In the genomic region with DNA sequence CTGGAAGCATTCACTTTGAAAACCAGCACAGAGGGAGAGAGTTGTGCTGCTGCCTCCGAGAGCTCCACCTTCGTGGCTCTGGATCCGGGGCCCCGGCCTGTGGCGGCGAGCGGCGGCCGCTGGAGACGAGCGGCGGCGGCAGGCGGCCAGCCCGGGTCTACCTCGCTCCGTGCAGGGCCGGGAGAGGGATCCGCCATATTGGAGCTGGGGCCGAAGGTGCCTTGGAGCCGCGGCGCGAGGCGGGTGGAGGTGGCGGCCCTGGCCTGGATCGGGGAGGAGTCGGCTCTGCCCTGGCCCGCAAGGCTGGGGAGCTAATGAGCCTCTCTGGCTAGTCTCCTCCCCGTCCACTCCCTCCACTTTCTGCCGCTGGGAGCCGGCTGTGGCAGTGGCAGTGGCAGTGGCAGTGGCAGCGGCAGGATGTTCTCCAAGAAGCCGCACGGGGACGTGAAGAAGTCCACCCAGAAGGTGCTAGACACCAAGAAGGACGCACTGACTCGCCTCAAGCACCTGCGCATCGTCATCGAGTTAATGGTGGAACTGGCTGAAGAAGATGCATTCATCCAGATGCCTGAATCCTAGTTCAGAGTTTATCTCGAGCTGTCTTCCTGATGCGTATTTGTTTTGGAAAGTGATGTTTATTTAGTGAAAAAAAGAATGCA, we compare ENCODE assay signal across 8 cellular contexts. TPM values are rescaled to one million over a fixed set of nuclear protein-coding genes. Genes with fewer than 3 reads are reported as not detected.
DNase-seq lines count a peak whose midpoint lies in the region; ATAC-seq and TF ChIP-seq lines count a peak whose summit lies in the region.
"Not testable (repeated sequence)": the region's sequence is repeated elsewhere in the genome, so short reads cannot be mapped to it uniquely, and the experiment has no call there.

No MANE protein-coding gene starts in this region.

- POLR2A ChIA-PET in WTC11 (lab: Charles Lee); activated naive CD8-positive, alpha-beta T cell treated with anti-CD3 and anti-CD28 coated beads, Interleukin-2, amount 10 ng/mL, durations not matched to agents 7 days and 5 days (lab: Charles Lee): not testable (repeated sequence)

- TF ChIP-seq EP300 in suprapubic skin (IDR thresholded peaks at IDR 0.05), result not testable (repeated sequence)

- not testable (repeated sequence) for TF ChIP-seq CTCF in WTC11 (IDR thresholded peaks at IDR 0.05); neural progenitor cell (IDR thresholded peaks at IDR 0.05); suprapubic skin (IDR thresholded peaks at IDR 0.05)

- H3K9me3 Mint-ChIP-seq in WTC11 (peaks cover 21% of the 10 kb centered on the region), neural progenitor cell (peaks cover 43% of the 10 kb centered on the region)
- not testable (repeated sequence) for H3K9me3 Mint-ChIP-seq in activated naive CD8-positive, alpha-beta T cell treated with anti-CD3 and anti-CD28 coated beads, Interleukin-2, amount 10 ng/mL, durations not matched to agents 7 days and 5 days

- intact Hi-C loops in Right ventricle myocardium superior (cut with DNase I), result not testable (repeated sequence)

- not testable (repeated sequence) for H3K4me1 ChIP-seq in GM23248 (ENCODE audit: insufficient read depth); neural progenitor cell; suprapubic skin

- peak; percentile 92 for ATAC-seq in WTC11
- ATAC-seq in activated naive CD8-positive, alpha-beta T cell treated with anti-CD3 and anti-CD28 coated beads, Interleukin-2, amount 10 ng/mL, durations not matched to agents 7 days and 5 days (ENCODE audit: low read depth), result peak; percentile 95
- ATAC-seq in Right ventricle myocardium superior (ENCODE audit: poor library complexity), result peak; percentile 78

- in situ Hi-C loops in GM23248 (cut with MboI), result not testable (repeated sequence)

- not testable (repeated sequence) for H3K4me3 Mint-ChIP-seq in WTC11; activated naive CD8-positive, alpha-beta T cell treated with anti-CD3 and anti-CD28 coated beads, Interleukin-2, amount 10 ng/mL, durations not matched to agents 7 days and 5 days; neural progenitor cell

- CTCF ChIA-PET in WTC11 (lab: Charles Lee), result not testable (repeated sequence)

- H3K79me2 ChIP-seq in GM23248 (ENCODE audit: insufficient read depth); neural progenitor cell (ENCODE audit: low read depth): not testable (repeated sequence)

- H3K9me2 ChIP-seq in GM23248 (ENCODE audit: insufficient read depth), result not testable (repeated sequence)

- H3K4me3 ChIP-seq in GM23248, neural progenitor cell: not testable (repeated sequence)
- peak overlapping the region; percentile 33 for H3K4me3 ChIP-seq in Jurkat, Clone E6-1 (ENCODE audit: low read length)
- H3K4me3 ChIP-seq in suprapubic skin, result peak overlapping the region; percentile 43

- not testable (repeated sequence) for H3F3A ChIP-seq in GM23248 (ENCODE audit: insufficient read depth); neural progenitor cell (ENCODE audit: low read depth)

- H3K36me3 Mint-ChIP-seq in WTC11, result peaks cover 36% of the 10 kb centered on the region
- not testable (repeated sequence) for H3K36me3 Mint-ChIP-seq in activated naive CD8-positive, alpha-beta T cell treated with anti-CD3 and anti-CD28 coated beads, Interleukin-2, amount 10 ng/mL, durations not matched to agents 7 days and 5 days
- H3K36me3 Mint-ChIP-seq in neural progenitor cell, result peaks cover 72% of the 10 kb centered on the region

- DNase-seq in EL (peak; percentile 18), GM23248 (peak; percentile 25), WTC11 (ENCODE audit: low spot score) (peak; percentile 32), Right ventricle myocardium superior (peak; percentile 52), neural progenitor cell (ENCODE audit: low spot score) (peak; percentile 52)
- DNase-seq in Jurkat, Clone E6-1 (ENCODE audit: low read depth, low spot score); suprapubic skin (ENCODE audit: low spot score in 2 of 2): not testable (repeated sequence)
- DNase-seq in activated naive CD8-positive, alpha-beta T cell treated with anti-CD3 and anti-CD28 coated beads, Interleukin-2, amount 10 ng/mL, durations not matched to agents 7 days and 5 days, result peak; percentile 64

- H3K9ac ChIP-seq in GM23248, result 0 out of 2 replicates have a peak overlapping the region, but pooled peaks have one; percentile 40
- not testable (repeated sequence) for H3K9ac ChIP-seq in neural progenitor cell

- H3K4me1 Mint-ChIP-seq in WTC11; activated naive CD8-positive, alpha-beta T cell treated with anti-CD3 and anti-CD28 coated beads, Interleukin-2, amount 10 ng/mL, durations not matched to agents 7 days and 5 days; neural progenitor cell: not testable (repeated sequence)

- H4K20me1 ChIP-seq in GM23248 (ENCODE audit: insufficient read depth); neural progenitor cell (ENCODE audit: low read depth): not testable (repeated sequence)

- not testable (repeated sequence) for H3K27ac ChIP-seq in GM23248, neural progenitor cell
- H3K27ac ChIP-seq in suprapubic skin, result peak overlapping the region; percentile 75

- not testable (repeated sequence) for TF ChIP-seq POLR2A in suprapubic skin (IDR thresholded peaks at IDR 0.05)

- H3K27me3 Mint-ChIP-seq in WTC11 (ENCODE audit: low read depth); activated naive CD8-positive, alpha-beta T cell treated with anti-CD3 and anti-CD28 coated beads, Interleukin-2, amount 10 ng/mL, durations not matched to agents 7 days and 5 days; neural progenitor cell (ENCODE audit: insufficient read depth, low read depth): not testable (repeated sequence)

- not testable (repeated sequence) for H3K27me3 ChIP-seq in GM23248 (replicated peaks; ENCODE audit: insufficient read depth); neural progenitor cell; suprapubic skin

- H3K4me2 ChIP-seq in GM23248 (ENCODE audit: unreplicated experiment); neural progenitor cell: not testable (repeated sequence)

- H3K36me3 ChIP-seq in GM23248 (ENCODE audit: low read depth); neural progenitor cell; suprapubic skin: not testable (repeated sequence)

- WGBS in GM23248 (ENCODE audit: low coverage in 1 of 2, low lambda C conversion rate in 2 of 2, missing lambda C conversion rate in 2 of 2), 2 experiments, result 92 to 99% methylated on average over 33 to 43 of the region's 43 CpGs
- WGBS in suprapubic skin, result 98% methylated on average over 24 of the region's 43 CpGs

- not testable (repeated sequence) for H2AFZ ChIP-seq in GM23248; neural progenitor cell (replicated peaks)

- H3K27ac Mint-ChIP-seq in WTC11; activated naive CD8-positive, alpha-beta T cell treated with anti-CD3 and anti-CD28 coated beads, Interleukin-2, amount 10 ng/mL, durations not matched to agents 7 days and 5 days; neural progenitor cell: not testable (repeated sequence)

- not testable (repeated sequence) for H3K9me3 ChIP-seq in GM23248 (ENCODE audit: low read depth); neural progenitor cell (ENCODE audit: low read depth); suprapubic skin

RNA-seq across cellular contexts. Expression of gene FKTN, which starts 38.1 kb away (rescaled TPM):
- 16.9 and 40.7 TPM in 2 replicates for total RNA-seq in GM23248 (2014; rRNA removed; shearing (Covaris generic))
- 13.9 TPM in 2 replicates for polyA plus RNA-seq in GM23248 (2016; fragmentation: Nextera tagmentation; extraction: Ambion mirVana)
- polyA plus RNA-seq in Jurkat, Clone E6-1 (2012; ENCODE audit: insufficient read depth, insufficient read length), result 8.4 TPM
- total RNA-seq in WTC11 (2021), result 10.8 to 15.1 TPM (median 14.5 TPM) in 3 replicates
- total RNA-seq in activated naive CD8-positive, alpha-beta T cell treated with anti-CD3 and anti-CD28 coated beads, Interleukin-2, amount 10 ng/mL, durations not matched to agents 7 days and 5 days, result 10 to 100 TPM; 14.8 to 15.7 TPM
- 6.3 TPM for total RNA-seq in Right ventricle myocardium superior
- total RNA-seq in neural progenitor cell (ENCODE audit: low replicate concordance), result 34.2 and 57.7 TPM in 2 replicates
- total RNA-seq in suprapubic skin, result 10 to 100 TPM in 2 of 4 donors, 1 to 10 TPM in 2; 6.0 to 49.6 (median 9.7) TPM
